8 cellular contexts compared by ENCODE assay signal in genomic region chr1:168137515-168137821, GRCh38. TPM values are rescaled to one million over a fixed set of nuclear protein-coding genes. Genes with fewer than 3 reads are reported as not detected.
DNase-seq lines count a peak whose midpoint lies in the region; ATAC-seq and TF ChIP-seq lines count a peak whose summit lies in the region.

No MANE protein-coding gene starts in this region.

- DNase-seq in Right ventricle myocardium inferior (ENCODE audit: missing footprints) = no peak
- no peak for DNase-seq in left cardiac atrium
- DNase-seq in mesothelial cell of epicardium (ENCODE audit: low spot score in 2 of 2, unreplicated experiment in 2 of 2) = no peak
- no peak for DNase-seq in aorta
- DNase-seq in NCI-H1417 treated with DMSO at 0.1 percent for 48 hours (lab: John Stamatoyannopoulos, UW) = no peak

- no peaks in the 10 kb centered on the region for H3K36me3 Mint-ChIP-seq in mesothelial cell of epicardium

- H3K27ac ChIP-seq in cingulate gyrus (ENCODE audit: low read depth, low read length) (peak overlapping the region; percentile 72), aorta (ENCODE audit: low read depth in 1 of 2, low read length in 2 of 2) (peak overlapping the region; percentile 18 to 20)

- no peaks in the 10 kb centered on the region for H3K9me3 Mint-ChIP-seq in mesothelial cell of epicardium

- no peak for TF ChIP-seq CTCF in mesothelial cell of epicardium (IDR thresholded peaks at IDR 0.05; ENCODE audit: unreplicated experiment)

- H3K9me3 ChIP-seq in aorta (ENCODE audit: control insufficient read depth, low read length) = no peaks in the 10 kb centered on the region

- peak overlapping the region; percentile 90 for H3K4me3 Mint-ChIP-seq in mesothelial cell of epicardium

- no peaks in the 10 kb centered on the region for H3K27me3 ChIP-seq in aorta (ENCODE audit: control insufficient read depth in 1 of 2, insufficient read depth in 2 of 2, low read length in 1 of 2)

- H3K27ac Mint-ChIP-seq in mesothelial cell of epicardium = peak overlapping the region; percentile 97

- H3K4me3 ChIP-seq in aorta (ENCODE audit: low read length in 2 of 2) = peak overlapping the region; percentile 61 to 89

- intact Hi-C loops in Right ventricle myocardium inferior (cut with DNase I) (loop anchor here (2.0 kb wide), 1 partner anchor 53 kb away; no protein-coding TSS in a partner anchor), left cardiac atrium (cut with DNase I) (no loop called here), aorta (cut with DNase I) (loop anchor here in 1 of 2 donors (5.0 kb wide), 1 partner anchor 50 kb away; no protein-coding TSS in a partner anchor)

- H3K36me3 ChIP-seq in aorta (ENCODE audit: control insufficient read depth in 1 of 2, insufficient read depth in 2 of 2, low read length in 1 of 2) = no peaks in the 10 kb centered on the region

- peak; percentile 47 for ATAC-seq in Right ventricle myocardium inferior
- no peak for ATAC-seq in left cardiac atrium
- peak; percentile 35 for ATAC-seq in aorta (ENCODE audit: low FRiP score)
- ATAC-seq in HG02938 (IDR thresholded peaks at IDR 0.05; ENCODE audit: unreplicated experiment) = no peak
- ATAC-seq in HG02840 (IDR thresholded peaks at IDR 0.05; ENCODE audit: low FRiP score, unreplicated experiment) = no peak

- no peaks in the 10 kb centered on the region for H3K27me3 Mint-ChIP-seq in mesothelial cell of epicardium (ENCODE audit: low read depth)

- WGBS in aorta, 2 donors = 0% methylated on average over 6 of the region's 6 CpGs

- no peaks in the 10 kb centered on the region for H3K4me1 ChIP-seq in aorta (ENCODE audit: control insufficient read depth in 1 of 2, insufficient read depth in 2 of 2, low read length in 2 of 2)

- H3K4me1 Mint-ChIP-seq in mesothelial cell of epicardium = peaks cover 29% of the 10 kb centered on the region

RNA-seq across cellular contexts. Expression of gene GPR161, which starts 0.7 kb away (rescaled TPM):
- total RNA-seq in Right ventricle myocardium inferior = 3.0 TPM
- 1 to 10 TPM; 4.8 to 6.0 TPM for total RNA-seq in left cardiac atrium
- total RNA-seq in mesothelial cell of epicardium = 34.6 to 36.4 TPM (median 35.1 TPM) in 3 replicates
- 10 to 100 TPM; 14.4 to 19.8 TPM for total RNA-seq in aorta
- 10 to 100 TPM in 1 of 2 donors, 1 to 10 TPM in 1; 6.0 to 13.1 TPM for polyA plus RNA-seq in aorta

RNA-seq across cellular contexts. Expression of gene TIPRL, which starts 41.3 kb away (rescaled TPM):
- total RNA-seq in Right ventricle myocardium inferior (28.7 TPM), left cardiac atrium (10 to 100 TPM; 22.8 to 28.8 TPM), mesothelial cell of epicardium (26.9 to 28.9 TPM (median 28.2 TPM) in 3 replicates), aorta (10 to 100 TPM; 25.1 to 28.9 TPM)
- polyA plus RNA-seq in aorta = 10 to 100 TPM; 14.3 to 19.7 TPM

Comparison
In these comparisons a context has a peak if more than half of its experiments do, and no peak if none do; other contexts are left out.
1. ATAC-seq: peak in Right ventricle myocardium inferior (single experiment) and aorta (single experiment); none in left cardiac atrium (0 of 2), HG02938 (single experiment) and HG02840 (single experiment).